In the genomic region with DNA sequence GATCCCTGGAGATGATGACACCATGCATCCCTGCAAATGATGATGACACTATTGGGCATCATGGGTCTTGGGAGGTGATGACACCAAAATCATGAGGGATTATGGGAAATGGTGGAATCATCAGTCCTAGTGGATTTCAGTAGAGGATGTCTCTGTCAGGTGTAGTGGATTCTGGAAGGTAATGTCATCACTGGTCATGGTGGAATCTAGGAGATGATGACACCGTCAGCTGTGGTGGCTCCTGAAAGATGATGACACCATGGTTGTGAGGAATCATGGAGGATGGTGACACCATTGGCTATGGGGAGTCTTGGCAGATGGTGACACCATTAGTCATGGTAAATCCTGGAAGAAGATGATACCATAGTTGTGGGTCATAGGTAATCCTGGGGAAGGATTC, we compare ENCODE assay signal across 1 cellular context.
TF ChIP-seq lines count a peak whose summit lies in the region.

No MANE protein-coding gene starts in this region.

TF ChIP-seq in HepG2, 621 proteins besides CTCF, POLR2A, EP300 and RAD21:
- TF ChIP-seq HCFC1 (IDR thresholded peaks at IDR 0.05; ENCODE audit: low read depth, low read length) (no peak), SRF (IDR thresholded peaks at IDR 0.05; ENCODE audit: low read depth, low read length) (no peak), CREB1 (IDR thresholded peaks at IDR 0.05) (peak; percentile 80), CREB1 (CRISPR knock-in tag; IDR thresholded peaks at IDR 0.05) (no peak), ZNF256 (CRISPR knock-in tag; conservative IDR thresholded peaks at IDR 0.05) (no peak), ATF7 (IDR thresholded peaks at IDR 0.05) (peak; percentile 14; the same call in 1 of the 2 replicates), ATF7 (CRISPR knock-in tag; IDR thresholded peaks at IDR 0.05) (no peak), ZNF703 (CRISPR knock-in tag; IDR thresholded peaks at IDR 0.05; ENCODE audit: borderline replicate concordance) (no peak)
TF ChIP-seq in HepG2: peak in this region for 2.
